Comparison of ENCODE assay signal across 6 cellular contexts in the genomic region with DNA sequence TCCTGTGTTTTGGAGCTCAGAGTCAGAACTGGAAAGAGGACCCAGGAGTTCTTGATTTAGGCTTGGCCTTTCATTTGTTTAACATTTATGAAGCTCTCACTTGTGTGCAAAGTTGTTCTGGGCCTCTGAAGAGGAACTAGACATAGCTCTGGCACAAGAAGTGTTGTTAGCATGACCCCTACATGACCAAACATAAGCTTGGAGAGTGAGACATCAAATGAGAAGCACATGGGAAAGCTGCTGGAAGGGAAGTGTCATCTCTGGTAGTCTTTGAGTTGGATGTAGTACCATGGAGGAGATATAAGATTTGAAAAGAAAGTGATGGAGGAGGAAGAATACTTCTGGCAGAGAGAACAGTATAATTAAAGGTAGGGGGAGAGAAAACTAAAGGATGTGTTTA.
"Had no signal": no experiment of that assay in that cellular context is flagged by ENCODE, and none has a peak within 500 bp of the region (broad histone marks: within the 10 kb centered on the region; RNA-seq: fewer than 3 reads in every experiment).

No MANE protein-coding gene starts in this region.

- DNase-seq: H9, HCEC 1CT, IMR-90, KG1 had no signal

- H2AFZ ChIP-seq: GM23338 had no signal

- H3K4me3 Mint-ChIP-seq: GM23338, H9 had no signal

- H3K4me3 ChIP-seq: GM23338, K562 had no signal

- H3K27ac Mint-ChIP-seq: GM23338, H9 had no signal

- H3K4me1 Mint-ChIP-seq: GM23338, H9 had no signal

- H3K4me2 ChIP-seq: GM23338 had no signal
